ENCODE assay signal across 23 cellular contexts in genomic region chr9:134423166-134423565, GRCh38.
"Had no signal": no experiment of that assay in that cellular context is flagged by ENCODE, and none has a peak within 500 bp of the region (broad histone marks: within the 10 kb centered on the region; RNA-seq: fewer than 3 reads in every experiment).

No MANE protein-coding gene starts in this region.

- H3K4me1 ChIP-seq: neural progenitor cell had no signal

- ATAC-seq: activated CD8-positive, alpha-beta T cell treated with anti-CD3 and anti-CD28 coated beads, Interleukin-2, amount 10 ng/mL, durations not matched to agents 7 days and 5 days; activated naive CD8-positive, alpha-beta T cell treated with anti-CD3 and anti-CD28 coated beads, Interleukin-2, amount 50 U/mL, for 24 hours; naive thymus-derived CD4-positive, alpha-beta T cell; stimulated activated naive CD8-positive, alpha-beta T cell treated with anti-CD3 and anti-CD28 coated beads, Interleukin-15, amount 100 ng/mL, for 72 hours had no signal

- H3K27me3 ChIP-seq: brain microvascular endothelial cell, neural progenitor cell, sigmoid colon had no signal

- H3K27ac ChIP-seq: brain microvascular endothelial cell, neural progenitor cell, parathyroid adenoma, sigmoid colon, thoracic aorta had no signal

- H3K4me3 ChIP-seq: mucosa of descending colon, neural progenitor cell, sigmoid colon, thoracic aorta had no signal

- H3K36me3 ChIP-seq: brain microvascular endothelial cell, neural progenitor cell had no signal

- H3K9ac ChIP-seq: neural progenitor cell, parathyroid adenoma had no signal

- DNase-seq: activated CD4-positive, alpha-beta T cell treated with anti-CD3 and anti-CD28 coated beads, Interleukin-2, amount 10 ng/mL, durations not matched to agents 24 days and 14 days; activated CD8-positive, alpha-beta T cell treated with anti-CD3 and anti-CD28 coated beads, Interleukin-2, amount 10 ng/mL, durations not matched to agents 7 days and 5 days; activated naive CD4-positive, alpha-beta T cell treated with anti-CD3 and anti-CD28 coated beads for 36 hours; activated naive CD8-positive, alpha-beta T cell treated with anti-CD3 and anti-CD28 coated beads, Interleukin-2, amount 50 U/mL, for 24 hours; activated T-cell treated with anti-CD3 and anti-CD28 coated beads, Interleukin-2, amount 50 U/mL, for 24 hours; aorta; brain microvascular endothelial cell; cortex of kidney; immature natural killer cell; kidney glomerular epithelial cell; left ventricle myocardium superior; mesenchymal stem cell; naive thymus-derived CD4-positive, alpha-beta T cell; sigmoid colon; stimulated activated CD4-positive, alpha-beta T cell treated with anti-CD3 and anti-CD28 coated beads, Interleukin-12 subunit alpha, Interleukin-12 subunit beta, amount 100 ng/mL, for 4 hours; stimulated activated CD4-positive, alpha-beta T cell treated with anti-CD3 and anti-CD28 coated beads, Interleukin-1b, Interleukin-23, amount 100 ng/mL, for 48 hours; stimulated activated naive CD8-positive, alpha-beta T cell treated with anti-CD3 and anti-CD28 coated beads, Interleukin-15, amount 100 ng/mL, for 72 hours; T-helper 1 cell; T1000 had no signal

- H3K9me3 ChIP-seq: mucosa of descending colon, sigmoid colon, thoracic aorta had no signal
